Comparison of ENCODE assay signal across 14 cellular contexts in genomic region chrX:119194631-119195030, GRCh38.
A peak's percentile ranks its signal among the peaks of the same experiment; 100 is the strongest.
DNase-seq lines count a peak whose midpoint lies in the region; ATAC-seq and TF ChIP-seq lines count a peak whose summit lies in the region.
"Had no signal": no experiment of that assay in that cellular context is flagged by ENCODE, and none has a peak within 500 bp of the region (broad histone marks: within the 10 kb centered on the region; RNA-seq: fewer than 3 reads in every experiment).

No MANE protein-coding gene starts in this region.

- DNase-seq in EL (peak; percentile 2), NCI-H2227 (lab: John Stamatoyannopoulos, UW; ENCODE audit: unreplicated experiment) (peak; percentile 40), epithelial cell of esophagus (ENCODE audit: low read depth) (peak; percentile 5), GM13977 (ENCODE audit: low spot score) (no peak), NCI-H1436 treated with DMSO at 0.1 percent for 48 hours (lab: John Stamatoyannopoulos, UW) (no peak)
- no peak for DNase-seq in stimulated activated CD4-positive, alpha-beta T cell treated with anti-CD3 and anti-CD28 coated beads, Interleukin-4, amount 100 ng/mL, for 24 hours
- DNase-seq: amniotic stem cell, NCI-H2171 treated with DMSO at 0.1 percent for 48 hours had no signal

- no peak for ATAC-seq in HG02970 (IDR thresholded peaks at IDR 0.05; ENCODE audit: low FRiP score, unreplicated experiment)

- TF ChIP-seq CTCF in 22Rv1 (IDR thresholded peaks at IDR 0.05) (peak; percentile 23; the same call in 1 of the 2 replicates), epithelial cell of esophagus (IDR thresholded peaks at IDR 0.05; ENCODE audit: insufficient read depth, low read depth, low read length, missing control alignments) (no peak), GM13977 (IDR thresholded peaks at IDR 0.05; ENCODE audit: extremely low read depth, insufficient read depth, missing control alignments) (no peak)

- H3K4me3 ChIP-seq in epithelial cell of esophagus (ENCODE audit: low read length), result no peak overlapping the region
- H3K4me3 ChIP-seq: thoracic aorta had no signal

- H3K27ac ChIP-seq in 22Rv1, result no peak overlapping the region
- H3K27ac ChIP-seq: epithelial cell of prostate, HL-60, neutrophil, thoracic aorta had no signal

- in situ Hi-C loops in GM13977 (cut with MboI; ENCODE audit: low pct_unique_long_range_greater_than_20kb, low sequenced_read_pairs, unreplicated experiment), result no loop called here

Comparison
In these comparisons a context has a peak if more than half of its experiments do, and no peak if none do; other contexts are left out.
1. DNase-seq: peak in EL (single experiment), NCI-H2227 (single experiment) and epithelial cell of esophagus (single experiment); none in GM13977 (single experiment), NCI-H1436 treated with DMSO at 0.1 percent for 48 hours (single experiment) and stimulated activated CD4-positive, alpha-beta T cell treated with anti-CD3 and anti-CD28 coated beads, Interleukin-4, amount 100 ng/mL, for 24 hours (single experiment).